Comparison of ENCODE assay signal across 9 cellular contexts in the genomic region with DNA sequence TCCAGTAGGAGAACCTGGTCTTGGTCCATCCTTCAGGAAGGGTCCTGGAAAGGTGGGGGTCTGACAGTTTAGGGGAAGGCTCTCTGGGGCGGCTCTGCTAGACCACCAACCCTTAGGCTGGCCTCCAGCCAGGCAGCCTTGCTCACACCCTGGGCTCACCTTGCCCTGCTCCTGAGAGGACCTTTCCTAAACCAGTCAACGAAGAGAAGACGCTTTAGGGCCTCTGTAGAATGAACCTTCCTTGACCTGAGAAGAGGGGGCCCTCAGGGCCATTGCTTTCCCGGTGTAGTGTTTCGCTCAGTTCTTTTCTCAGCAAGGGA. TPM values are rescaled to one million over a fixed set of nuclear protein-coding genes. Genes with fewer than 3 reads are reported as not detected.
DNase-seq lines count a peak whose midpoint lies in the region; ATAC-seq lines count a peak whose summit lies in the region.
"Had no signal": no experiment of that assay in that cellular context is flagged by ENCODE, and none has a peak within 500 bp of the region (broad histone marks: within the 10 kb centered on the region; RNA-seq: fewer than 3 reads in every experiment).

No MANE protein-coding gene starts in this region.

- H3K18ac ChIP-seq in trophoblast cell (ENCODE audit: low read length), result no peak overlapping the region

- H3K4me1 ChIP-seq in trophoblast cell (ENCODE audit: control insufficient read depth in 1 of 2, insufficient read depth in 2 of 2, low read length in 2 of 2), result peaks cover 19 to 22% of the 10 kb centered on the region in 2 experiments

- no peak overlapping the region for H3K23ac ChIP-seq in trophoblast cell (ENCODE audit: low read length)

- H2AK5ac ChIP-seq in trophoblast cell (ENCODE audit: low read length), result no peak overlapping the region

- no peak overlapping the region for H3K4ac ChIP-seq in trophoblast cell (ENCODE audit: low read depth, low read length)

- H4K12ac ChIP-seq in trophoblast cell (ENCODE audit: low read depth, low read length), result no peak overlapping the region

- H3K27ac ChIP-seq in temporal lobe (ENCODE audit: low read depth, low read length) (peak overlapping the region; percentile 89), trophoblast cell (ENCODE audit: low read depth, low read length) (no peak overlapping the region)
- H3K27ac ChIP-seq: neutrophil had no signal

- peaks cover 3% of the 10 kb centered on the region for H3K79me2 ChIP-seq in trophoblast cell (ENCODE audit: control insufficient read depth, insufficient read depth, low read length, poor library complexity)

- H3K36me3 Mint-ChIP-seq in activated CD4-positive, alpha-beta T cell treated with anti-CD3 and anti-CD28 coated beads for 36 hours (ENCODE audit: low read depth), result peaks cover 47% of the 10 kb centered on the region
- peaks cover 26% of the 10 kb centered on the region for H3K36me3 Mint-ChIP-seq in activated T-helper 1 cell treated with anti-CD3 and anti-CD28 coated beads, Interleukin-12 subunit alpha, Interleukin-12 subunit beta, Interleukin-2, Interleukin-4 antibody, amounts not matched to agents 30 ng/mL and 10 ng/mL and 1 ng/mL, durations not matched to agents 14 hours and 24 hours and 36 hours (ENCODE audit: low read depth)

- H3K4me3 ChIP-seq in iPS-18c (ENCODE audit: insufficient read depth, low read depth, low read length) (peak overlapping the region; percentile 73; the same call in 1 of the 2 replicates), trophoblast cell (ENCODE audit: low read depth, low read length) (no peak overlapping the region)

- WGBS in trophoblast cell (ENCODE audit: extremely low coverage, insufficient coverage, insufficient read length), result no CpG with 5 or more reads among the region's 5 CpGs

- POLR2A ChIA-PET in activated CD4-positive, alpha-beta T cell treated with anti-CD3 and anti-CD28 coated beads for 36 hours (lab: Charles Lee), result no interaction called here

- no peaks in the 10 kb centered on the region for H3K27me3 ChIP-seq in trophoblast cell (ENCODE audit: insufficient read depth, low read length)
- H3K27me3 ChIP-seq: neutrophil had no signal

- CTCF ChIA-PET in activated CD4-positive, alpha-beta T cell treated with anti-CD3 and anti-CD28 coated beads for 36 hours (lab: Charles Lee), result no interaction called here

- H3K4me1 Mint-ChIP-seq in activated CD4-positive, alpha-beta T cell treated with anti-CD3 and anti-CD28 coated beads for 36 hours, result peaks cover 55% of the 10 kb centered on the region
- peaks cover 47% of the 10 kb centered on the region for H3K4me1 Mint-ChIP-seq in activated T-helper 1 cell treated with anti-CD3 and anti-CD28 coated beads, Interleukin-12 subunit alpha, Interleukin-12 subunit beta, Interleukin-2, Interleukin-4 antibody, amounts not matched to agents 30 ng/mL and 10 ng/mL and 1 ng/mL, durations not matched to agents 14 hours and 24 hours and 36 hours (ENCODE audit: low read depth)

- no peak overlapping the region for H3K9ac ChIP-seq in trophoblast cell (ENCODE audit: low read length)

- peak overlapping the region; percentile 97 for H3K27ac Mint-ChIP-seq in activated CD4-positive, alpha-beta T cell treated with anti-CD3 and anti-CD28 coated beads for 36 hours
- peak overlapping the region; percentile 87 for H3K27ac Mint-ChIP-seq in activated T-helper 1 cell treated with anti-CD3 and anti-CD28 coated beads, Interleukin-12 subunit alpha, Interleukin-12 subunit beta, Interleukin-2, Interleukin-4 antibody, amounts not matched to agents 30 ng/mL and 10 ng/mL and 1 ng/mL, durations not matched to agents 14 hours and 24 hours and 36 hours

- H2BK12ac ChIP-seq in trophoblast cell (ENCODE audit: low read length), result no peak overlapping the region

- no peak overlapping the region for H2BK120ac ChIP-seq in trophoblast cell (ENCODE audit: insufficient read depth, low read length, poor library complexity)

- no peaks in the 10 kb centered on the region for H3K27me3 Mint-ChIP-seq in activated CD4-positive, alpha-beta T cell treated with anti-CD3 and anti-CD28 coated beads for 36 hours
- no peaks in the 10 kb centered on the region for H3K27me3 Mint-ChIP-seq in activated T-helper 1 cell treated with anti-CD3 and anti-CD28 coated beads, Interleukin-12 subunit alpha, Interleukin-12 subunit beta, Interleukin-2, Interleukin-4 antibody, amounts not matched to agents 30 ng/mL and 10 ng/mL and 1 ng/mL, durations not matched to agents 14 hours and 24 hours and 36 hours (ENCODE audit: insufficient read depth)

- H3K4me3 Mint-ChIP-seq in activated CD4-positive, alpha-beta T cell treated with anti-CD3 and anti-CD28 coated beads for 36 hours, result peak overlapping the region; percentile 93
- peak overlapping the region; percentile 91 for H3K4me3 Mint-ChIP-seq in activated T-helper 1 cell treated with anti-CD3 and anti-CD28 coated beads, Interleukin-12 subunit alpha, Interleukin-12 subunit beta, Interleukin-2, Interleukin-4 antibody, amounts not matched to agents 30 ng/mL and 10 ng/mL and 1 ng/mL, durations not matched to agents 14 hours and 24 hours and 36 hours

- peaks cover 9% of the 10 kb centered on the region for H3K79me1 ChIP-seq in trophoblast cell (ENCODE audit: low read length)

- ATAC-seq in activated CD4-positive, alpha-beta T cell treated with anti-CD3 and anti-CD28 coated beads for 36 hours, result no peak

- DNase-seq in activated CD4-positive, alpha-beta T cell treated with anti-CD3 and anti-CD28 coated beads for 36 hours, result no peak
- no peak for DNase-seq in activated CD4-positive, alpha-beta T cell treated with anti-CD3 and anti-CD28 coated beads, Interleukin-2, amount 50 U/mL, for 1 hour
- no peak for DNase-seq in activated T-helper 1 cell treated with anti-CD3 and anti-CD28 coated beads, Interleukin-12 subunit alpha, Interleukin-12 subunit beta, Interleukin-2, Interleukin-4 antibody, amounts not matched to agents 30 ng/mL and 10 ng/mL and 1 ng/mL, durations not matched to agents 14 hours and 24 hours and 36 hours (ENCODE audit: low spot score)
- no peak for DNase-seq in mesenteric fat pad (ENCODE audit: low spot score)
- no peak for DNase-seq in trophoblast cell
- DNase-seq in NCI-H1048 (lab: John Stamatoyannopoulos, UW), result no peak

- intact Hi-C loops in activated CD4-positive, alpha-beta T cell treated with anti-CD3 and anti-CD28 coated beads for 36 hours (cut with DNase I, micrococcal nuclease), result loop anchor here in 1 of 2 experiments (2.0 to 10.0 kb wide), 2 partner anchors 50 to 288 kb away; partner anchors contain the start of gene MAVS
- intact Hi-C loops in activated T-helper 1 cell treated with anti-CD3 and anti-CD28 coated beads, Interleukin-12 subunit alpha, Interleukin-12 subunit beta, Interleukin-2, Interleukin-4 antibody, amounts not matched to agents 30 ng/mL and 10 ng/mL and 1 ng/mL, durations not matched to agents 14 hours and 24 hours and 36 hours (cut with micrococcal nuclease), result loop anchor here (2.0 to 10.0 kb wide), 3 partner anchors 92 to 1328 kb away; partner anchors contain the start of genes CDS2 and PANK2

- no peak overlapping the region for H3K4me2 ChIP-seq in trophoblast cell (ENCODE audit: low read length)

- H3K9me3 ChIP-seq in iPS-18c (ENCODE audit: control insufficient read depth, insufficient read depth, low read length) (no peaks in the 10 kb centered on the region), trophoblast cell (ENCODE audit: insufficient read depth, low read depth, low read length) (no peaks in the 10 kb centered on the region)
- H3K9me3 ChIP-seq: neutrophil had no signal

- H4K8ac ChIP-seq in trophoblast cell (ENCODE audit: low read depth, low read length), result no peak overlapping the region

- no peaks in the 10 kb centered on the region for H3K9me3 Mint-ChIP-seq in activated CD4-positive, alpha-beta T cell treated with anti-CD3 and anti-CD28 coated beads for 36 hours (ENCODE audit: low read depth)
- H3K9me3 Mint-ChIP-seq in activated T-helper 1 cell treated with anti-CD3 and anti-CD28 coated beads, Interleukin-12 subunit alpha, Interleukin-12 subunit beta, Interleukin-2, Interleukin-4 antibody, amounts not matched to agents 30 ng/mL and 10 ng/mL and 1 ng/mL, durations not matched to agents 14 hours and 24 hours and 36 hours, result no peaks in the 10 kb centered on the region

- no peak overlapping the region for H2AFZ ChIP-seq in trophoblast cell (ENCODE audit: insufficient read depth, low read length, poor library complexity)

- H3K36me3 ChIP-seq in trophoblast cell (ENCODE audit: control insufficient read depth in 1 of 2, insufficient read depth in 2 of 2, low read length in 2 of 2), result peaks cover 20 to 26% of the 10 kb centered on the region in 2 experiments

- H4K91ac ChIP-seq in trophoblast cell (ENCODE audit: low read depth, low read length), result no peak overlapping the region

- H3K14ac ChIP-seq in trophoblast cell (ENCODE audit: low read length), result no peak overlapping the region

- no peak overlapping the region for H2BK5ac ChIP-seq in trophoblast cell (ENCODE audit: low read depth, low read length, poor library complexity)

RNA-seq across cellular contexts. Expression of gene CDC25B, which starts 1.1 kb away (rescaled TPM):
- total RNA-seq in activated CD4-positive, alpha-beta T cell treated with anti-CD3 and anti-CD28 coated beads for 36 hours, result 10 to 100 TPM; 79.8 to 96.2 TPM
- total RNA-seq in activated T-helper 1 cell treated with anti-CD3 and anti-CD28 coated beads, Interleukin-12 subunit alpha, Interleukin-12 subunit beta, Interleukin-2, Interleukin-4 antibody, amounts not matched to agents 30 ng/mL and 10 ng/mL and 1 ng/mL, durations not matched to agents 14 hours and 24 hours and 36 hours, result 71.7 and 76.2 TPM in 2 replicates
- total RNA-seq in temporal lobe (6.6 TPM), mesenteric fat pad (18.0 TPM)
- 25.2 and 26.6 TPM in 2 replicates for polyA plus RNA-seq in trophoblast cell (2013)

RNA-seq across cellular contexts. Expression of gene CENPB, which starts 10.6 kb away (rescaled TPM):
- total RNA-seq in activated CD4-positive, alpha-beta T cell treated with anti-CD3 and anti-CD28 coated beads for 36 hours, result 10 to 100 TPM; 46.2 to 48.3 TPM
- 72.3 and 80.2 TPM in 2 replicates for total RNA-seq in activated T-helper 1 cell treated with anti-CD3 and anti-CD28 coated beads, Interleukin-12 subunit alpha, Interleukin-12 subunit beta, Interleukin-2, Interleukin-4 antibody, amounts not matched to agents 30 ng/mL and 10 ng/mL and 1 ng/mL, durations not matched to agents 14 hours and 24 hours and 36 hours
- total RNA-seq in temporal lobe, result 31.0 TPM
- total RNA-seq in mesenteric fat pad, result 97.3 TPM
- polyA plus RNA-seq in trophoblast cell (2013), result 23.2 and 23.8 TPM in 2 replicates

RNA-seq across cellular contexts. Expression of gene SPEF1, which starts 15.9 kb away (rescaled TPM):
- under 1 TPM in 1 of 2 experiments, not detected in 1; 0.14 TPM for total RNA-seq in activated CD4-positive, alpha-beta T cell treated with anti-CD3 and anti-CD28 coated beads for 36 hours
- total RNA-seq in activated T-helper 1 cell treated with anti-CD3 and anti-CD28 coated beads, Interleukin-12 subunit alpha, Interleukin-12 subunit beta, Interleukin-2, Interleukin-4 antibody, amounts not matched to agents 30 ng/mL and 10 ng/mL and 1 ng/mL, durations not matched to agents 14 hours and 24 hours and 36 hours, result 0.12 TPM in 1 of 2 replicates, not detected in the other
- total RNA-seq in temporal lobe (0.98 TPM), mesenteric fat pad (not detected)
- 0.04 and 0.11 TPM in 2 replicates for polyA plus RNA-seq in trophoblast cell (2013)

RNA-seq across cellular contexts. Expression of gene AP5S1, which starts 23.2 kb away (rescaled TPM):
- total RNA-seq in activated CD4-positive, alpha-beta T cell treated with anti-CD3 and anti-CD28 coated beads for 36 hours, result 10 to 100 TPM in 1 of 2 experiments, 1 to 10 TPM in 1; 9.1 to 11.3 TPM
- total RNA-seq in activated T-helper 1 cell treated with anti-CD3 and anti-CD28 coated beads, Interleukin-12 subunit alpha, Interleukin-12 subunit beta, Interleukin-2, Interleukin-4 antibody, amounts not matched to agents 30 ng/mL and 10 ng/mL and 1 ng/mL, durations not matched to agents 14 hours and 24 hours and 36 hours, result 14.9 and 15.0 TPM in 2 replicates
- total RNA-seq in temporal lobe (4.2 TPM), mesenteric fat pad (13.2 TPM)
- 4.4 and 4.5 TPM in 2 replicates for polyA plus RNA-seq in trophoblast cell (2013)

RNA-seq across cellular contexts. Expression of gene ADISSP, which starts 29.6 kb away (rescaled TPM):
- total RNA-seq in activated CD4-positive, alpha-beta T cell treated with anti-CD3 and anti-CD28 coated beads for 36 hours, result 10 to 100 TPM; 46.5 to 57.3 TPM
- 55.5 and 64.6 TPM in 2 replicates for total RNA-seq in activated T-helper 1 cell treated with anti-CD3 and anti-CD28 coated beads, Interleukin-12 subunit alpha, Interleukin-12 subunit beta, Interleukin-2, Interleukin-4 antibody, amounts not matched to agents 30 ng/mL and 10 ng/mL and 1 ng/mL, durations not matched to agents 14 hours and 24 hours and 36 hours
- total RNA-seq in temporal lobe (19.9 TPM), mesenteric fat pad (37.5 TPM)
- polyA plus RNA-seq in trophoblast cell (2013), result 15.3 and 15.6 TPM in 2 replicates
